In genomic region chr1:24987875-24988559, GRCh38 we compare ENCODE assay signal across 14 cellular contexts. TPM values are rescaled to one million over a fixed set of nuclear protein-coding genes. Genes with fewer than 3 reads are reported as not detected.
A peak's percentile ranks its signal among the peaks of the same experiment; 100 is the strongest.
DNase-seq lines count a peak whose midpoint lies in the region; ATAC-seq and TF ChIP-seq lines count a peak whose summit lies in the region.
"Had no signal": no experiment of that assay in that cellular context is flagged by ENCODE, and none has a peak within 500 bp of the region (broad histone marks: within the 10 kb centered on the region; RNA-seq: fewer than 3 reads in every experiment).

No MANE protein-coding gene starts in this region.

- H3K9ac ChIP-seq in SK-N-SH (no peak overlapping the region), OCI-LY3 (ENCODE audit: low read length) (no peak overlapping the region; the same call in 1 of the 2 replicates)

- H3F3A ChIP-seq in SK-N-SH (replicated peaks; ENCODE audit: insufficient read depth), result no peaks in the 10 kb centered on the region

- H3K4me3 ChIP-seq in SK-N-SH (ENCODE audit: low read depth in 2 of 2, low read length in 1 of 2) (no peak overlapping the region), OCI-LY3 (ENCODE audit: low read length) (peak overlapping the region; percentile 44), right lobe of liver (no peak overlapping the region)
- H3K4me3 ChIP-seq: right atrium auricular region, tibial artery had no signal

- H3K27ac ChIP-seq in SK-N-SH (ENCODE audit: low read depth in 2 of 2, low read length in 1 of 2) (no peak overlapping the region), OCI-LY3 (ENCODE audit: low read length) (peak overlapping the region; percentile 72), right lobe of liver (no peak overlapping the region)
- H3K27ac ChIP-seq: right atrium auricular region, tibial artery had no signal

- no peak for TF ChIP-seq RAD21 in SK-N-SH (IDR thresholded peaks at IDR 0.05; ENCODE audit: low read length)

- H3K27me3 ChIP-seq in SK-N-SH (ENCODE audit: insufficient read depth) (peaks cover 39% of the 10 kb centered on the region), OCI-LY3 (ENCODE audit: low read depth, low read length) (peaks cover 9% of the 10 kb centered on the region; the same call in 1 of the 2 replicates), right lobe of liver (no peaks in the 10 kb centered on the region)
- H3K27me3 ChIP-seq: right atrium auricular region had no signal

- POLR2A ChIA-PET in SK-N-SH (lab: Yijun Ruan, JAX), result no interaction called here

- H3K4me1 ChIP-seq in SK-N-SH (ENCODE audit: control insufficient read depth in 1 of 2, insufficient read depth in 2 of 2, low read depth in 1 of 2, low read length in 1 of 2) (no peaks in the 10 kb centered on the region; a peak in 1 of 4 replicates), OCI-LY3 (ENCODE audit: low read length) (peaks cover 28% of the 10 kb centered on the region), right lobe of liver (no peaks in the 10 kb centered on the region)
- H3K4me1 ChIP-seq: right atrium auricular region, tibial artery had no signal

- H3K36me3 ChIP-seq in SK-N-SH (replicated peaks in 1 of 2; ENCODE audit: control insufficient read depth in 1 of 2, insufficient read depth in 2 of 2, low read length in 1 of 2) (no peaks in the 10 kb centered on the region), OCI-LY3 (replicated peaks; ENCODE audit: low read depth, low read length) (peaks cover 5% of the 10 kb centered on the region), right lobe of liver (no peaks in the 10 kb centered on the region)
- H3K36me3 ChIP-seq: right atrium auricular region, tibial artery had no signal

- no peaks in the 10 kb centered on the region for H3K9me3 ChIP-seq in SK-N-SH
- H3K9me3 ChIP-seq in OCI-LY3 (ENCODE audit: insufficient read depth, low read length), result 0 out of 2 replicates have a peak, but pooled peaks cover 5% of the 10 kb centered on the region
- H3K9me3 ChIP-seq in right lobe of liver, result no peaks in the 10 kb centered on the region

- ATAC-seq in SK-N-SH treated with all-trans-retinoic acid at 6 μM for 48 hours (no peak), right lobe of liver (no peak)

- H3K79me2 ChIP-seq in SK-N-SH (ENCODE audit: insufficient read depth), result no peaks in the 10 kb centered on the region
- H3K79me2 ChIP-seq in OCI-LY3 (ENCODE audit: low read length), result no peaks in the 10 kb centered on the region

- TF ChIP-seq EP300 in SK-N-SH (IDR thresholded peaks at IDR 0.05; ENCODE audit: borderline replicate concordance in 1 of 2, low read depth in 1 of 2, low read length in 1 of 2), result no peak

- H3K4me2 ChIP-seq in SK-N-SH, result no peak overlapping the region
- H3K4me2 ChIP-seq in OCI-LY3 (ENCODE audit: low read length), result peak overlapping the region; percentile 50

- intact Hi-C loops in right lobe of liver (cut with DNase I), result no loop called here

- no peak for TF ChIP-seq CTCF in SK-N-SH (IDR thresholded peaks at IDR 0.05)
- TF ChIP-seq CTCF in OCI-LY3 (IDR thresholded peaks at IDR 0.05; ENCODE audit: low read depth, low read length), result no peak
- TF ChIP-seq CTCF in right lobe of liver (IDR thresholded peaks at IDR 0.05), result no peak

- H4K20me1 ChIP-seq in SK-N-SH (ENCODE audit: insufficient read depth) (no peaks in the 10 kb centered on the region), OCI-LY3 (ENCODE audit: insufficient read depth, low read length) (no peaks in the 10 kb centered on the region)

- WGBS in SK-N-SH (ENCODE audit: low lambda C conversion rate), result 56% methylated on average over 5 of the region's 5 CpGs
- 62% methylated on average over 5 of the region's 5 CpGs for WGBS in right lobe of liver (ENCODE audit: insufficient coverage, low coverage, low lambda C conversion rate, missing lambda C conversion rate)

- H2AFZ ChIP-seq in SK-N-SH (ENCODE audit: low read depth), result no peak overlapping the region
- peak overlapping the region; percentile 64; the same call in 1 of the 2 replicates for H2AFZ ChIP-seq in OCI-LY3 (ENCODE audit: low read depth, low read length)

- H3K9me2 ChIP-seq in SK-N-SH, result no peaks in the 10 kb centered on the region

- no peak for TF ChIP-seq POLR2A in right lobe of liver (IDR thresholded peaks at IDR 0.05)

- CTCF ChIA-PET in SK-N-SH (lab: Yijun Ruan, JAX), result interaction anchor here (0.9 to 1.4 kb wide), 3 partner anchors 46 to 91 kb away, joined by 3 to 4 read pairs (median 4); no protein-coding TSS in a partner anchor

- no peak for DNase-seq in SK-N-SH
- DNase-seq in GM19238 (ENCODE audit: insufficient read length, low spot score), result peak; percentile 34
- DNase-seq in right lobe of liver, result peak in 2 of 3 donors; percentile 1 to 7
- DNase-seq in HPDE6-E6E7 (ENCODE audit: extremely low spot score), result no peak
- no peak for DNase-seq in NCI-H1436 (lab: John Stamatoyannopoulos, UW)
- no peak for DNase-seq in NOMO-1 (lab: John Stamatoyannopoulos, UW; ENCODE audit: unreplicated experiment in 2 of 2)
- DNase-seq: 8988T, DMS153, NCI-H2171 treated with DMSO at 0.1 percent for 48 hours, tibial artery had no signal

TF ChIP-seq in SK-N-SH, 30 proteins besides CTCF, POLR2A, EP300 and RAD21 (continues in another document):
- TF ChIP-seq USF1 (IDR thresholded peaks at IDR 0.05; ENCODE audit: borderline replicate concordance, low read depth) (peak; percentile 22; the same call in 1 of the 2 replicates), EZH2phosphoT487 (IDR thresholded peaks at IDR 0.05; ENCODE audit: borderline replicate concordance, low read depth) (no peak), YY1 (IDR thresholded peaks at IDR 0.05; ENCODE audit: low read depth) (no peak), FOSL2 (IDR thresholded peaks at IDR 0.05; ENCODE audit: borderline replicate concordance, low read depth) (no peak), SIN3A (IDR thresholded peaks at IDR 0.05; ENCODE audit: borderline replicate concordance, low read depth, low read length) (no peak), NRF1 (IDR thresholded peaks at IDR 0.05; ENCODE audit: low read depth, low read length) (no peak), PBX3 (IDR thresholded peaks at IDR 0.05) (no peak)

TF ChIP-seq in SK-N-SH treated with all-trans-retinoic acid at 6 μM for 48 hours, 23 proteins besides CTCF, POLR2A, EP300 and RAD21:
- no peak for TF ChIP-seq ZFP30 (CRISPR knock-in tag; IDR thresholded peaks at IDR 0.05)

RNA-seq across cellular contexts. Expression of gene RUNX3, which starts 57.9 kb away (rescaled TPM):
- not detected in 2 replicates for polyA plus RNA-seq in SK-N-SH (2012; rRNA removed)
- polyA plus RNA-seq in SK-N-SH (2012; cell fraction: cytosol; rRNA removed), result not detected in 2 replicates
- polyA plus RNA-seq in SK-N-SH (2012; cell fraction: nucleus; rRNA removed), result not detected in 2 replicates
- 1 to 10 TPM in 3 of 6 experiments, under 1 TPM in 3; 0.46 to 3.1 (median 0.84) TPM for total RNA-seq in right lobe of liver
- total RNA-seq: cerebellum had no signal

Comparison
In these comparisons a context has a peak if more than half of its experiments do, and no peak if none do; other contexts are left out.
1. DNase-seq: peak in GM19238 (single experiment) and right lobe of liver (2 of 3); none in SK-N-SH (single experiment), HPDE6-E6E7 (single experiment), NCI-H1436 (single experiment) and NOMO-1 (0 of 2).